8 cellular contexts compared by ENCODE assay signal in genomic region chr12:6535960-6536847, GRCh38. TPM values are rescaled to one million over a fixed set of nuclear protein-coding genes. Genes with fewer than 3 reads are reported as not detected.
DNase-seq lines count a peak whose midpoint lies in the region; ATAC-seq, FAIRE-seq and TF ChIP-seq lines count a peak whose summit lies in the region.

No MANE protein-coding gene starts in this region.

- POLR2A ChIA-PET in H1 (lab: Charles Lee; ENCODE audit: partially characterized antibody): interaction anchor here (0.6 to 11.4 kb wide), 46 partner anchors 7 to 392 kb away, joined by 3 to 665 read pairs (median 6); partner anchors contain the start of genes CDCA3, CHD4, IFFO1 and MRPL51

- H3K27me3 ChIP-seq in H1 (replicated peaks in 1 of 4; ENCODE audit: control insufficient read depth in 3 of 4, extremely low read depth in 1 of 4, insufficient read depth in 3 of 4, low read length in 3 of 4): no peaks in the 10 kb centered on the region

- no peak overlapping the region for H4K5ac ChIP-seq in H1 (ENCODE audit: insufficient read length, low read depth, low read length)

- FAIRE-seq in H1 (lab: Jason Lieb, UNC): no peak

- H2BK15ac ChIP-seq in H1 (ENCODE audit: low read length): no peak overlapping the region

- H3K27me3 Mint-ChIP-seq in osteocyte (ENCODE audit: unreplicated experiment): no peaks in the 10 kb centered on the region

- H3K79me1 ChIP-seq in H1 (ENCODE audit: low read depth, low read length): no peaks in the 10 kb centered on the region; the same call in 1 of the 2 replicates

- peaks cover 3 to 28% of the 10 kb centered on the region in 2 experiments; a peak in 3 of 4 replicates for H3K79me2 ChIP-seq in H1 (ENCODE audit: control insufficient read depth in 1 of 2, insufficient read depth in 2 of 2, low read length in 2 of 2)

- peak overlapping the region; percentile 97 for H3K27ac Mint-ChIP-seq in osteocyte (ENCODE audit: unreplicated experiment)

- no peak overlapping the region for H2BK120ac ChIP-seq in H1 (replicated peaks; ENCODE audit: low read depth, low read length)

- H4K91ac ChIP-seq in H1 (replicated peaks; ENCODE audit: insufficient read length, low read length): no peak overlapping the region

- H3K56ac ChIP-seq in H1 (replicated peaks; ENCODE audit: insufficient read length, low read depth, low read length): peak overlapping the region; percentile 96

- no peak overlapping the region for H2BK20ac ChIP-seq in H1 (ENCODE audit: low read length)

- H3K23me2 ChIP-seq in H1 (ENCODE audit: low read depth, low read length): peaks cover 16% of the 10 kb centered on the region

- CTCF ChIA-PET in H1 (lab: Charles Lee; ENCODE audit: partially characterized antibody): interaction anchor here (1.1 to 24.9 kb wide), 5 partner anchors 8 to 230 kb away, joined by 3 to 462 read pairs (median 3); partner anchors contain the start of genes IFFO1 and NOP2

- H3K36me3 Mint-ChIP-seq in osteocyte (ENCODE audit: unreplicated experiment): peaks cover 11% of the 10 kb centered on the region

- 64% methylated on average over 10 of the region's 10 CpGs; no CpG with 5 or more reads in 1 of the 2 experiments for WGBS in H1 (ENCODE audit: extremely low coverage in 1 of 2, insufficient coverage in 1 of 2, insufficient read length in 1 of 2, insufficient replicate concordance in 2 of 2, low coverage in 1 of 2, low lambda C conversion rate in 2 of 2, missing lambda C conversion rate in 1 of 2), 2 experiments

- H3K9me3 ChIP-seq in H1 (ENCODE audit: insufficient read depth in 2 of 2, low read depth in 1 of 2, low read length in 1 of 2): no peaks in the 10 kb centered on the region

- peak overlapping the region; percentile 98; the same call in 1 of the 2 replicates for H3K27ac ChIP-seq in H1 (ENCODE audit: low read depth, low read length)

- no peak overlapping the region for H2AK5ac ChIP-seq in H1 (ENCODE audit: low read depth, low read length)

- peak overlapping the region; percentile 89 to 99 (median 98); a peak in 6 of 7 replicates for H3K9ac ChIP-seq in H1 (replicated peaks in 1 of 4; ENCODE audit: extremely low read depth in 1 of 4, low read depth in 3 of 4, low read length in 3 of 4)

- no peak for TF ChIP-seq CTCF in H1 (IDR thresholded peaks at IDR 0.05; ENCODE audit: control extremely low read depth in 1 of 3, insufficient read depth in 1 of 3, low read depth in 1 of 3, low read length in 3 of 3)
- no peak for TF ChIP-seq CTCF in osteocyte (IDR thresholded peaks at IDR 0.05)

- TF ChIP-seq POLR2A in H1 (IDR thresholded peaks at IDR 0.05; ENCODE audit: control extremely low read depth in 1 of 2, low read depth in 2 of 2, low read length in 2 of 2): peak in 1 of 2 experiments; percentile 60; a peak in 2 of 3 replicates

- H3K4me1 ChIP-seq in H1 (replicated peaks in 1 of 4; ENCODE audit: control insufficient read depth in 3 of 4, insufficient read depth in 4 of 4, low read length in 3 of 4): peaks cover 0 to 25% (median 21%) of the 10 kb centered on the region in 4 experiments; a peak in 6 of 7 replicates

- peaks cover 65% of the 10 kb centered on the region for H3K4me1 Mint-ChIP-seq in osteocyte (ENCODE audit: unreplicated experiment)

- H2AFZ ChIP-seq in H1 (ENCODE audit: low read length): no peak overlapping the region

- H3K36me3 ChIP-seq in H1 (ENCODE audit: control insufficient read depth in 2 of 4, insufficient read depth in 4 of 4, low read length in 3 of 4): peaks cover 23 to 43% (median 29%) of the 10 kb centered on the region in 4 experiments

- H3K4me3 Mint-ChIP-seq in osteocyte (ENCODE audit: unreplicated experiment): peak overlapping the region; percentile 90

- H2BK12ac ChIP-seq in H1 (ENCODE audit: low read depth, low read length): no peak overlapping the region

- H2BK5ac ChIP-seq in H1 (ENCODE audit: low read depth, low read length): peak overlapping the region; percentile 48; the same call in 1 of the 2 replicates

- no peak for ATAC-seq in HG02571 (IDR thresholded peaks at IDR 0.05; ENCODE audit: unreplicated experiment)

- no peak for TF ChIP-seq EP300 in H1 (IDR thresholded peaks at IDR 0.05; ENCODE audit: borderline replicate concordance in 1 of 2, low read depth in 2 of 2, low read length in 2 of 2)

- no peak overlapping the region for H3K14ac ChIP-seq in H1 (ENCODE audit: insufficient read length)

- no peak overlapping the region for H3K18ac ChIP-seq in H1 (ENCODE audit: extremely low read depth, low read length)

- no peaks in the 10 kb centered on the region for H3K9me3 Mint-ChIP-seq in osteocyte (ENCODE audit: unreplicated experiment)

- peak overlapping the region; percentile 80 to 91 for H3K4me2 ChIP-seq in H1 (ENCODE audit: insufficient read depth in 1 of 2, low read depth in 2 of 2, low read length in 2 of 2)

- H3K23ac ChIP-seq in H1 (ENCODE audit: insufficient read length): no peak overlapping the region

- H4K8ac ChIP-seq in H1 (ENCODE audit: extremely low read depth, insufficient read depth, low read length): 0 out of 2 replicates have a peak overlapping the region, but pooled peaks have one; percentile 66

- no peak for TF ChIP-seq RAD21 in H1 (IDR thresholded peaks at IDR 0.05 in 1 of 2, conservative IDR thresholded peaks at IDR 0.05 in 1 of 2; ENCODE audit: low read depth in 2 of 2, low read length in 2 of 2)

- DNase-seq in EL: peak; percentile 29
- DNase-seq in RPMI7951 (ENCODE audit: low read depth): peak; percentile 6
- DNase-seq in H1 (ENCODE audit: low read depth in 1 of 2, low spot score in 2 of 2): no peak
- no peak for DNase-seq in osteocyte (ENCODE audit: extremely low spot score, unreplicated experiment)
- DNase-seq in amniotic stem cell (lab: John Stamatoyannopoulos, UW): no peak
- no peak for DNase-seq in HCEC 1CT
- DNase-seq in nucleus accumbens (lab: John Stamatoyannopoulos, UW): no peak

- peak overlapping the region; percentile 83 to 98 (median 90) for H3K4me3 ChIP-seq in H1 (ENCODE audit: extremely low read depth in 1 of 4, insufficient read depth in 2 of 4, low read depth in 3 of 4, low read length in 4 of 4)

- H3K4ac ChIP-seq in H1 (replicated peaks; ENCODE audit: insufficient read length, low read depth, low read length): no peak overlapping the region

- peaks cover 10 to 23% of the 10 kb centered on the region in 2 experiments for H4K20me1 ChIP-seq in H1 (replicated peaks in 1 of 2; ENCODE audit: control insufficient read depth in 1 of 2, insufficient read depth in 2 of 2, low read length in 2 of 2)

RNA-seq across cellular contexts. Expression of gene GAPDH, which starts 1.9 kb away (rescaled TPM):
- total RNA-seq in RPMI7951 (2014; rRNA removed; shearing (Covaris generic)): 8,506 and 8,626 TPM in 2 replicates
- total RNA-seq in H1 (2021; fragmentation: NEBNext Ultra II Directional; extraction: Animal tissue kit (Norgen Biotek cat#: 25700)): 5,175 and 5,215 TPM in 2 replicates
- 15,878 and 16,791 TPM in 2 replicates for polyA plus RNA-seq in H1 (2011; rRNA removed)
- 15,311 TPM for polyA plus RNA-seq in H1 (2011; cell fraction: cytosol; rRNA removed)
- polyA plus RNA-seq in H1 (2011; cell fraction: nucleus; rRNA removed): 11,358 TPM
- polyA plus RNA-seq in H1 (2012, experiment 1 of 2): 6,320 to 9,842 TPM (median 9,706 TPM) in 4 replicates
- polyA plus RNA-seq in H1 (2012, experiment 2 of 2): 9,111 TPM
- polyA plus RNA-seq in H1 (2013, experiment 1 of 2): 3,841 TPM
- 3,883 TPM for polyA plus RNA-seq in H1 (2013, experiment 2 of 2)
- polyA minus RNA-seq in H1 (2011; rRNA and poly(A)+ RNA removed): 9,722 and 10,058 TPM in 2 replicates
- polyA minus RNA-seq in H1 (2011; cell fraction: cytosol; rRNA and poly(A)+ RNA removed): 5,130 TPM
- polyA minus RNA-seq in H1 (2011; cell fraction: nucleus; rRNA and poly(A)+ RNA removed): 3,036 TPM
- total RNA-seq in osteocyte: 1,754 and 1,775 TPM in 2 replicates

RNA-seq across cellular contexts. Expression of gene IFFO1, which starts 19.6 kb away (rescaled TPM):
- total RNA-seq in RPMI7951 (2014; rRNA removed; shearing (Covaris generic)): 5.8 and 8.6 TPM in 2 replicates
- 11.8 and 12.2 TPM in 2 replicates for total RNA-seq in H1 (2021; fragmentation: NEBNext Ultra II Directional; extraction: Animal tissue kit (Norgen Biotek cat#: 25700))
- polyA plus RNA-seq in H1 (2011; rRNA removed): 12.8 and 16.4 TPM in 2 replicates
- polyA plus RNA-seq in H1 (2011; cell fraction: cytosol; rRNA removed): 15.3 TPM
- polyA plus RNA-seq in H1 (2011; cell fraction: nucleus; rRNA removed): 40.6 TPM
- 8.2 to 13.3 TPM (median 13.2 TPM) in 4 replicates for polyA plus RNA-seq in H1 (2012, experiment 1 of 2)
- 7.8 TPM for polyA plus RNA-seq in H1 (2012, experiment 2 of 2)
- 11.5 TPM for polyA plus RNA-seq in H1 (2013, experiment 1 of 2)
- polyA plus RNA-seq in H1 (2013, experiment 2 of 2): 9.5 TPM
- polyA minus RNA-seq in H1 (2011; rRNA and poly(A)+ RNA removed): 4.7 and 4.9 TPM in 2 replicates
- polyA minus RNA-seq in H1 (2011; cell fraction: cytosol; rRNA and poly(A)+ RNA removed): 3.6 TPM
- 10.6 TPM for polyA minus RNA-seq in H1 (2011; cell fraction: nucleus; rRNA and poly(A)+ RNA removed)
- total RNA-seq in osteocyte: 35.9 and 40.7 TPM in 2 replicates

RNA-seq across cellular contexts. Expression of gene NOP2, which starts 31.9 kb away (rescaled TPM):
- total RNA-seq in RPMI7951 (2014; rRNA removed; shearing (Covaris generic)): 14.2 and 17.8 TPM in 2 replicates
- 82.6 and 85.6 TPM in 2 replicates for total RNA-seq in H1 (2021; fragmentation: NEBNext Ultra II Directional; extraction: Animal tissue kit (Norgen Biotek cat#: 25700))
- polyA plus RNA-seq in H1 (2011; rRNA removed): 34.4 and 35.4 TPM in 2 replicates
- 55.4 TPM for polyA plus RNA-seq in H1 (2011; cell fraction: cytosol; rRNA removed)
- polyA plus RNA-seq in H1 (2011; cell fraction: nucleus; rRNA removed): 191 TPM
- polyA plus RNA-seq in H1 (2012, experiment 1 of 2): 73.4 to 85.0 TPM (median 77.9 TPM) in 4 replicates
- polyA plus RNA-seq in H1 (2012, experiment 2 of 2): 49.2 TPM
- polyA plus RNA-seq in H1 (2013, experiment 1 of 2): 63.9 TPM
- polyA plus RNA-seq in H1 (2013, experiment 2 of 2): 51.3 TPM
- polyA minus RNA-seq in H1 (2011; rRNA and poly(A)+ RNA removed): 29.8 and 75.1 TPM in 2 replicates
- 26.6 TPM for polyA minus RNA-seq in H1 (2011; cell fraction: cytosol; rRNA and poly(A)+ RNA removed)
- 45.4 TPM for polyA minus RNA-seq in H1 (2011; cell fraction: nucleus; rRNA and poly(A)+ RNA removed)
- 32.5 and 34.5 TPM in 2 replicates for total RNA-seq in osteocyte

RNA-seq across cellular contexts. Expression of gene NCAPD2, which starts 42.3 kb away (rescaled TPM):
- 92.1 and 106 TPM in 2 replicates for total RNA-seq in RPMI7951 (2014; rRNA removed; shearing (Covaris generic))
- 129 and 132 TPM in 2 replicates for total RNA-seq in H1 (2021; fragmentation: NEBNext Ultra II Directional; extraction: Animal tissue kit (Norgen Biotek cat#: 25700))
- polyA plus RNA-seq in H1 (2011; rRNA removed): 55.8 and 69.6 TPM in 2 replicates
- polyA plus RNA-seq in H1 (2011; cell fraction: cytosol; rRNA removed): 80.8 TPM
- polyA plus RNA-seq in H1 (2011; cell fraction: nucleus; rRNA removed): 136 TPM
- polyA plus RNA-seq in H1 (2012, experiment 1 of 2): 87.4 to 104 TPM (median 95.1 TPM) in 4 replicates
- polyA plus RNA-seq in H1 (2012, experiment 2 of 2): 28.6 TPM
- 55.8 TPM for polyA plus RNA-seq in H1 (2013, experiment 1 of 2)
- polyA plus RNA-seq in H1 (2013, experiment 2 of 2): 51.4 TPM
- polyA minus RNA-seq in H1 (2011; rRNA and poly(A)+ RNA removed): 177 and 197 TPM in 2 replicates
- polyA minus RNA-seq in H1 (2011; cell fraction: cytosol; rRNA and poly(A)+ RNA removed): 94.8 TPM
- 106 TPM for polyA minus RNA-seq in H1 (2011; cell fraction: nucleus; rRNA and poly(A)+ RNA removed)
- total RNA-seq in osteocyte: 36.4 and 36.9 TPM in 2 replicates

RNA-seq across cellular contexts. Expression of gene MRPL51, which starts 43.1 kb away (rescaled TPM):
- total RNA-seq in RPMI7951 (2014; rRNA removed; shearing (Covaris generic)): 184 and 197 TPM in 2 replicates
- total RNA-seq in H1 (2021; fragmentation: NEBNext Ultra II Directional; extraction: Animal tissue kit (Norgen Biotek cat#: 25700)): 318 and 331 TPM in 2 replicates
- 101 and 119 TPM in 2 replicates for polyA plus RNA-seq in H1 (2011; rRNA removed)
- polyA plus RNA-seq in H1 (2011; cell fraction: cytosol; rRNA removed): 179 TPM
- 62.0 TPM for polyA plus RNA-seq in H1 (2011; cell fraction: nucleus; rRNA removed)
- polyA plus RNA-seq in H1 (2012, experiment 1 of 2): 250 to 352 TPM (median 276 TPM) in 4 replicates
- polyA plus RNA-seq in H1 (2012, experiment 2 of 2): 64.2 TPM
- 764 TPM for polyA plus RNA-seq in H1 (2013, experiment 1 of 2)
- 884 TPM for polyA plus RNA-seq in H1 (2013, experiment 2 of 2)
- polyA minus RNA-seq in H1 (2011; rRNA and poly(A)+ RNA removed): 25.9 and 35.9 TPM in 2 replicates
- 36.5 TPM for polyA minus RNA-seq in H1 (2011; cell fraction: cytosol; rRNA and poly(A)+ RNA removed)
- 27.2 TPM for polyA minus RNA-seq in H1 (2011; cell fraction: nucleus; rRNA and poly(A)+ RNA removed)
- 172 TPM in 2 replicates for total RNA-seq in osteocyte

Comparison
In these comparisons a context has a peak if more than half of its experiments do, and no peak if none do; other contexts are left out.
1. DNase-seq: peak in EL (single experiment) and RPMI7951 (single experiment); none in H1 (0 of 2), osteocyte (single experiment), amniotic stem cell (single experiment), HCEC 1CT (single experiment) and nucleus accumbens (0 of 56).